ENCODE assay signal across 1 cellular context in genomic region chr1:204591473-204592090, GRCh38.
TF ChIP-seq lines count a peak whose summit lies in the region.

No MANE protein-coding gene starts in this region.

TF ChIP-seq in SK-N-SH, 30 proteins besides CTCF, POLR2A, EP300 and RAD21 (continued from another document):
- TF ChIP-seq, protein P1, sequence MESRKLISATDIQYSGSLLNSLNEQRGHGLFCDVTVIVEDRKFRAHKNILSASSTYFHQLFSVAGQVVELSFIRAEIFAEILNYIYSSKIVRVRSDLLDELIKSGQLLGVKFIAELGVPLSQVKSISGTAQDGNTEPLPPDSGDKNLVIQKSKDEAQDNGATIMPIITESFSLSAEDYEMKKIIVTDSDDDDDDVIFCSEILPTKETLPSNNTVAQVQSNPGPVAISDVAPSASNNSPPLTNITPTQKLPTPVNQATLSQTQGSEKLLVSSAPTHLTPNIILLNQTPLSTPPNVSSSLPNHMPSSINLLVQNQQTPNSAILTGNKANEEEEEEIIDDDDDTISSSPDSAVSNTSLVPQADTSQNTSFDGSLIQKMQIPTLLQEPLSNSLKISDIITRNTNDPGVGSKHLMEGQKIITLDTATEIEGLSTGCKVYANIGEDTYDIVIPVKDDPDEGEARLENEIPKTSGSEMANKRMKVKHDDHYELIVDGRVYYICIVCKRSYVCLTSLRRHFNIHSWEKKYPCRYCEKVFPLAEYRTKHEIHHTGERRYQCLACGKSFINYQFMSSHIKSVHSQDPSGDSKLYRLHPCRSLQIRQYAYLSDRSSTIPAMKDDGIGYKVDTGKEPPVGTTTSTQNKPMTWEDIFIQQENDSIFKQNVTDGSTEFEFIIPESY (IDR thresholded peaks at IDR 0.05; ENCODE audit: borderline replicate concordance, low read depth), result no peak
- TF ChIP-seq PBX3 (IDR thresholded peaks at IDR 0.05) (peak; percentile 73), TCF12 (IDR thresholded peaks at IDR 0.05) (peak; percentile 73), REST (IDR thresholded peaks at IDR 0.05; ENCODE audit: low read depth, low read length) (no peak), SIN3A (IDR thresholded peaks at IDR 0.05; ENCODE audit: borderline replicate concordance, low read depth, low read length) (no peak), NFIC (IDR thresholded peaks at IDR 0.05; ENCODE audit: borderline replicate concordance) (no peak), EZH2phosphoT487 (IDR thresholded peaks at IDR 0.05; ENCODE audit: borderline replicate concordance, low read depth) (no peak), RFX5 (IDR thresholded peaks at IDR 0.05; ENCODE audit: low read length) (no peak), MEF2A (IDR thresholded peaks at IDR 0.05; ENCODE audit: borderline replicate concordance, low read depth) (no peak), NRF1 (IDR thresholded peaks at IDR 0.05; ENCODE audit: low read depth, low read length) (no peak), POLR2AphosphoS5 (IDR thresholded peaks at IDR 0.05; ENCODE audit: low read depth, low read length) (peak; percentile 54; the same call in 1 of the 2 replicates), ELF1 (IDR thresholded peaks at IDR 0.05) (no peak), TEAD4 (IDR thresholded peaks at IDR 0.05; ENCODE audit: borderline replicate concordance, insufficient read depth) (peak; percentile 77; the same call in 1 of the 2 replicates), YY1 (IDR thresholded peaks at IDR 0.05; ENCODE audit: low read depth) (no peak), MXI1 (IDR thresholded peaks at IDR 0.05; ENCODE audit: low read depth, low read length) (no peak), FOSL2 (IDR thresholded peaks at IDR 0.05; ENCODE audit: borderline replicate concordance, low read depth) (peak; percentile 96)
